Comparison of ENCODE assay signal across 23 cellular contexts in the genomic region with DNA sequence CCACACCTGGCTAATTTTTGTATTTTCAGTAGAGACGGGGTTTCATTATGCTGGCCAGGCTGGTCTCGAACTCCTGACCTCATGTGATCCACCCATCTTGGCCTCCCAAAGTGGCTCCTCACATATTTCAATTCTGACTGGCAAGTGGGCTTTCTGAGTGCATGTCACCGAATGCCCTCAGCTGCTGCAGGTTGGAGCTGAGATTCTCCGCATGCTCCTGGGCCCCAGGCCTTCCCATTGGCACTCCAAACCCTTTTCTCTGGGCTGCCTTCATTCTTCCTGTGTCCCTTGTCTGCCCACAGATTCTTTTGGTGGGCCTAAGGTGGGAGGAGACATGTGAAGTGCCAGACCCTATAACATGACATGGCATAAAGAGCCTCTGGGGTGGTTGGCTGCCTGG.
A peak's percentile ranks its signal among the peaks of the same experiment; 100 is the strongest.
DNase-seq lines count a peak whose midpoint lies in the region; ATAC-seq and TF ChIP-seq lines count a peak whose summit lies in the region.
"Had no signal": no experiment of that assay in that cellular context is flagged by ENCODE, and none has a peak within 500 bp of the region (broad histone marks: within the 10 kb centered on the region; RNA-seq: fewer than 3 reads in every experiment).

No MANE protein-coding gene starts in this region.

- H3K27ac Mint-ChIP-seq in T-helper 17 cell (peak overlapping the region; percentile 57), neural progenitor cell (no peak overlapping the region)
- H3K27ac Mint-ChIP-seq: GM23338 had no signal

- H3K4me3 Mint-ChIP-seq in T-helper 17 cell (no peak overlapping the region), neural progenitor cell (no peak overlapping the region)
- H3K4me3 Mint-ChIP-seq: CD4-positive, alpha-beta memory T cell; GM23338 had no signal

- H3K4me2 ChIP-seq in neural progenitor cell, result no peak overlapping the region
- H3K4me2 ChIP-seq: BLaER1, GM23338, PC-9 had no signal

- H2AFZ ChIP-seq in neural progenitor cell (replicated peaks), result no peak overlapping the region
- H2AFZ ChIP-seq: GM23338, PC-9 had no signal

- H3K27me3 Mint-ChIP-seq in T-helper 17 cell, result no peaks in the 10 kb centered on the region
- H3K27me3 Mint-ChIP-seq in neural progenitor cell (ENCODE audit: insufficient read depth, low read depth), result no peaks in the 10 kb centered on the region
- H3K27me3 Mint-ChIP-seq: CD4-positive, alpha-beta memory T cell had no signal

- H3K4me3 ChIP-seq in esophagus squamous epithelium (no peak overlapping the region), psoas muscle (no peak overlapping the region), thoracic aorta (no peak overlapping the region), neural progenitor cell (no peak overlapping the region)
- H3K4me3 ChIP-seq: BLaER1, GM23338, PC-9 had no signal

- TF ChIP-seq CTCF in esophagus squamous epithelium (IDR thresholded peaks at IDR 0.05) (no peak), psoas muscle (IDR thresholded peaks at IDR 0.05) (no peak), thoracic aorta (IDR thresholded peaks at IDR 0.05) (no peak), neural progenitor cell (IDR thresholded peaks at IDR 0.05) (no peak)

- H3K27ac ChIP-seq in esophagus squamous epithelium, result peak overlapping the region in 3 of 4 donors; percentile 87 to 90 (median 88)
- H3K27ac ChIP-seq in psoas muscle, result peak overlapping the region; percentile 94
- H3K27ac ChIP-seq in thoracic aorta, result peak overlapping the region; percentile 6 to 57
- no peak overlapping the region for H3K27ac ChIP-seq in neural progenitor cell
- H3K27ac ChIP-seq: BLaER1, PC-9, RWPE1 had no signal

- no peaks in the 10 kb centered on the region for H3K9me3 Mint-ChIP-seq in neural progenitor cell
- H3K9me3 Mint-ChIP-seq: CD4-positive, alpha-beta memory T cell; GM23338 had no signal

- peaks cover 0 to 79% (median 7%) of the 10 kb centered on the region in 3 donors for H3K36me3 ChIP-seq in esophagus squamous epithelium
- no peaks in the 10 kb centered on the region for H3K36me3 ChIP-seq in psoas muscle (ENCODE audit: insufficient read depth in 1 of 2, low read depth in 1 of 2)
- H3K36me3 ChIP-seq in thoracic aorta, result no peaks in the 10 kb centered on the region
- no peaks in the 10 kb centered on the region for H3K36me3 ChIP-seq in neural progenitor cell
- H3K36me3 ChIP-seq: BLaER1 had no signal

- H3K4me1 Mint-ChIP-seq in T-helper 17 cell (no peaks in the 10 kb centered on the region), neural progenitor cell (no peaks in the 10 kb centered on the region)
- H3K4me1 Mint-ChIP-seq: CD4-positive, alpha-beta memory T cell; GM23338 had no signal

- H3K79me2 ChIP-seq in neural progenitor cell (ENCODE audit: low read depth), result no peaks in the 10 kb centered on the region

- 84 to 90% methylated on average over 4 of the region's 4 CpGs for WGBS in esophagus squamous epithelium, 2 donors
- 91 to 98% (median 94%) methylated on average over 4 of the region's 4 CpGs for WGBS in psoas muscle, 3 donors

- intact Hi-C loops in esophagus squamous epithelium (cut with DNase I) (no loop called here), psoas muscle (cut with DNase I) (loop anchor here in 1 of 2 donors (5.0 kb wide), 3 partner anchors 35 to 50 kb away; no protein-coding TSS in a partner anchor)

- ATAC-seq in T-helper 17 cell, result no peak
- ATAC-seq in psoas muscle, result no peak
- no peak for ATAC-seq in thoracic aorta (ENCODE audit: insufficient number of reproducible peaks, low FRiP score, low read depth)
- no peak for ATAC-seq in HG03045 (IDR thresholded peaks at IDR 0.05; ENCODE audit: unreplicated experiment)
- ATAC-seq: GM23338, HCT116 had no signal

- no peak for DNase-seq in T-helper 17 cell
- no peak for DNase-seq in esophagus squamous epithelium (lab: John Stamatoyannopoulos, UW)
- no peak for DNase-seq in psoas muscle
- DNase-seq in thoracic aorta (ENCODE audit: low spot score), result no peak
- DNase-seq in GDM1 (lab: John Stamatoyannopoulos, UW), result no peak
- DNase-seq in neural progenitor cell (ENCODE audit: low spot score), result no peak
- no peak for DNase-seq in activated T-cell treated with anti-CD3 and anti-CD28 coated beads, Interleukin-2, amount 50 U/mL, for 48 hours
- DNase-seq: CD4-positive, alpha-beta memory T cell; DMS153; GF-D8; Kasumi-1; MM.1S; NCI-H1092; NCI-H146; NCI-H2029 treated with DMSO at 0.1 percent for 48 hours; NCI-H2171; NCI-H526; PC-9 had no signal

- H3K27me3 ChIP-seq in esophagus squamous epithelium (no peaks in the 10 kb centered on the region), psoas muscle (ENCODE audit: insufficient read depth in 3 of 3, low read length in 2 of 3) (no peaks in the 10 kb centered on the region), thoracic aorta (replicated peaks; ENCODE audit: insufficient read depth) (no peaks in the 10 kb centered on the region), neural progenitor cell (no peaks in the 10 kb centered on the region)
- H3K27me3 ChIP-seq: BLaER1 had no signal

- H3K9ac ChIP-seq in neural progenitor cell, result no peak overlapping the region
- H3K9ac ChIP-seq: BLaER1 had no signal

- H3K9me3 ChIP-seq in T-helper 17 cell (ENCODE audit: control insufficient read depth, low read length, poor library complexity, severe bottlenecking), result no peaks in the 10 kb centered on the region
- H3K9me3 ChIP-seq in esophagus squamous epithelium, result no peaks in the 10 kb centered on the region
- no peaks in the 10 kb centered on the region for H3K9me3 ChIP-seq in psoas muscle
- H3K9me3 ChIP-seq in thoracic aorta, result no peaks in the 10 kb centered on the region
- no peaks in the 10 kb centered on the region for H3K9me3 ChIP-seq in neural progenitor cell (ENCODE audit: low read depth)
- H3K9me3 ChIP-seq: BLaER1 had no signal

- no peaks in the 10 kb centered on the region for H3K36me3 Mint-ChIP-seq in T-helper 17 cell (ENCODE audit: low read depth)
- peaks cover 16% of the 10 kb centered on the region for H3K36me3 Mint-ChIP-seq in neural progenitor cell
- H3K36me3 Mint-ChIP-seq: CD4-positive, alpha-beta memory T cell had no signal

- no peak for TF ChIP-seq POLR2A in esophagus squamous epithelium (IDR thresholded peaks at IDR 0.05)

- H3K4me1 ChIP-seq in esophagus squamous epithelium, result peaks cover 0 to 19% (median 7%) of the 10 kb centered on the region in 3 donors
- H3K4me1 ChIP-seq in psoas muscle, result peaks cover 83% of the 10 kb centered on the region
- peaks cover 17 to 65% of the 10 kb centered on the region in 2 donors for H3K4me1 ChIP-seq in thoracic aorta (ENCODE audit: control insufficient read depth in 1 of 2, low read depth in 2 of 2)
- H3K4me1 ChIP-seq in neural progenitor cell, result no peaks in the 10 kb centered on the region

- H4K20me1 ChIP-seq in neural progenitor cell (ENCODE audit: low read depth), result no peaks in the 10 kb centered on the region
- H4K20me1 ChIP-seq: BLaER1 had no signal

- H3F3A ChIP-seq in neural progenitor cell (ENCODE audit: low read depth), result no peaks in the 10 kb centered on the region
